Comparison of ENCODE assay signal across 14 cellular contexts in genomic region chrX:44462851-44463250, GRCh38.
A peak's percentile ranks its signal among the peaks of the same experiment; 100 is the strongest.
DNase-seq lines count a peak whose midpoint lies in the region; ATAC-seq and TF ChIP-seq lines count a peak whose summit lies in the region.
"Had no signal": no experiment of that assay in that cellular context is flagged by ENCODE, and none has a peak within 500 bp of the region (broad histone marks: within the 10 kb centered on the region; RNA-seq: fewer than 3 reads in every experiment).

No MANE protein-coding gene starts in this region.

- no peak overlapping the region for H3K27ac ChIP-seq in suprapubic skin
- H3K27ac ChIP-seq: body of pancreas, hepatocyte, spleen had no signal

- H3K4me3 Mint-ChIP-seq in CD14-positive monocyte: peak overlapping the region in 1 of 2 donors; percentile 48
- H3K4me3 Mint-ChIP-seq: CD8-positive, alpha-beta T cell had no signal

- no peaks in the 10 kb centered on the region for H3K36me3 Mint-ChIP-seq in CD14-positive monocyte
- H3K36me3 Mint-ChIP-seq: CD8-positive, alpha-beta T cell had no signal

- no peak overlapping the region for H3K4me3 ChIP-seq in cardiac fibroblast (replicated peaks in 1 of 2; ENCODE audit: low read depth in 2 of 2, low read length in 2 of 2)
- no peak overlapping the region for H3K4me3 ChIP-seq in suprapubic skin
- H3K4me3 ChIP-seq: body of pancreas, hepatocyte, K562, spleen had no signal

- H3K9me3 ChIP-seq in suprapubic skin: no peaks in the 10 kb centered on the region
- H3K9me3 ChIP-seq: body of pancreas had no signal

- H3K4me1 ChIP-seq in suprapubic skin: no peaks in the 10 kb centered on the region
- H3K4me1 ChIP-seq: body of pancreas had no signal

- TF ChIP-seq CTCF in CD14-positive monocyte (IDR thresholded peaks at IDR 0.05) (no peak), cardiac fibroblast (IDR thresholded peaks at IDR 0.05; ENCODE audit: low read depth, low read length) (no peak), suprapubic skin (IDR thresholded peaks at IDR 0.05) (no peak)

- peaks cover 0 to 19% (median 0%) of the 10 kb centered on the region in 3 donors for H3K27me3 Mint-ChIP-seq in CD14-positive monocyte (ENCODE audit: low read depth in 3 of 3)

- in situ Hi-C loops in KBM-7 (cut with MboI; ENCODE audit: low pct_unique_long_range_greater_than_20kb, low sequenced_read_pairs): no loop called here

- TF ChIP-seq EP300 in suprapubic skin (IDR thresholded peaks at IDR 0.05): no peak

- ATAC-seq in HG02642 (IDR thresholded peaks at IDR 0.05; ENCODE audit: poor library complexity, unreplicated experiment): no peak
- ATAC-seq: body of pancreas; CD8-positive, alpha-beta T cell; K562 had no signal

- peaks cover 28% of the 10 kb centered on the region for H3K4me1 Mint-ChIP-seq in CD14-positive monocyte

- H3K27me3 ChIP-seq in suprapubic skin: no peaks in the 10 kb centered on the region
- H3K27me3 ChIP-seq: body of pancreas, hepatocyte, spleen had no signal

- peaks cover 0 to 14% (median 4%) of the 10 kb centered on the region in 7 donors for H3K9me3 Mint-ChIP-seq in CD14-positive monocyte
- H3K9me3 Mint-ChIP-seq: CD8-positive, alpha-beta T cell had no signal

- DNase-seq in CD14-positive monocyte (ENCODE audit: low spot score) (no peak), KBM-7 (peak; percentile 78), cardiac fibroblast (ENCODE audit: low read depth in 2 of 2) (peak; percentile 2 to 4), medulla oblongata (ENCODE audit: extremely low spot score) (peak; percentile 57), NCI-H146 treated with DMSO at 0.1 percent for 48 hours (lab: John Stamatoyannopoulos, UW; ENCODE audit: unreplicated experiment) (no peak), NCI-H524 treated with DMSO at 0.1 percent for 48 hours (lab: John Stamatoyannopoulos, UW) (no peak), suprapubic skin (ENCODE audit: low spot score in 2 of 2) (no peak)
- DNase-seq: CD8-positive, alpha-beta T cell; NCI-H2107; spleen had no signal

- intact Hi-C loops in CD14-positive monocyte (cut with micrococcal nuclease): no loop called here

- WGBS in suprapubic skin: 65% methylated on average over 4 of the region's 4 CpGs

- no peaks in the 10 kb centered on the region for H3K36me3 ChIP-seq in suprapubic skin
- H3K36me3 ChIP-seq: spleen had no signal

- peak overlapping the region in 5 of 7 donors; percentile 15 to 84 (median 43) for H3K27ac Mint-ChIP-seq in CD14-positive monocyte
- H3K27ac Mint-ChIP-seq: CD8-positive, alpha-beta T cell had no signal

- no peak for TF ChIP-seq POLR2A in suprapubic skin (IDR thresholded peaks at IDR 0.05)

Comparison
In these comparisons a context has a peak if more than half of its experiments do, and no peak if none do; other contexts are left out.
1. DNase-seq: peak in KBM-7 (single experiment), cardiac fibroblast (2 of 2) and medulla oblongata (single experiment); none in CD14-positive monocyte (single experiment), NCI-H146 treated with DMSO at 0.1 percent for 48 hours (single experiment), NCI-H524 treated with DMSO at 0.1 percent for 48 hours (single experiment) and suprapubic skin (0 of 2).